8 cellular contexts compared by ENCODE assay signal in the genomic region with DNA sequence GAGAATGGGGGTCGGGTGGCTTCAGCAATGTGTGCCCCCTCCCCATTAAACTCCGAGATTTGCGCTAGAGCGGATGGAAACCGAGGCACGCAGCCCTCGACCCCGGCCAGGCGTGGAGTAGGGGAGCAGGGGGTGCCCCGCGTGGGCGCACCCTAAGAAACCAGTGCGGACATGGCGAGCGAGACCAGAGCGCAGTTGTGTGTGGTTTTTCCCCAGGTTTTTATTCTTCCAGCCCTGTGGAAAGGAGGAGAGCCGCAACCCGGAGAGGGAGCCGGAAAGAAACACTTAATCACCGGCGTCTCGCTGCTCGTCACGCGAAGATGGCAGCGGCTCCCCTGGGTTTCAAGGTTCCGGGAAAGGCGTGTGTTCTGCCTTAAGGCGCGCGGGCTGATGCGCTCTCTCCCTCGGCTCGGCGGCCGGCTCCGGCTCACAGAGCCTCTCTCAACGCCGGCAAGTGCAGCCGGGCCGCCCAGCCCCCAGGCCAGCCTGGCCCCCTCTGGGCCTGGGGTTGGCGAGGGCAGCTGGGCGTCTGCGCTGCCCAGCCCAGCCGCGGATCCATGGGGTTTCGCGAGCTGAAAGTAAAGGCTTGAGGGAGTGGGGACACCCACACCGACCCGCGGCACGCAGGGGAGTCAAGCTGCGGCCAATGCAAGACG.
DNase-seq lines count a peak whose midpoint lies in the region; ATAC-seq and TF ChIP-seq lines count a peak whose summit lies in the region.

No MANE protein-coding gene starts in this region.

- 1 to 3% methylated on average over 23 to 41 of the region's 54 CpGs for WGBS in GM23248 (ENCODE audit: low coverage in 1 of 2, low lambda C conversion rate in 2 of 2, missing lambda C conversion rate in 2 of 2), 2 experiments

- ATAC-seq in GM21423 (IDR thresholded peaks at IDR 0.05; ENCODE audit: unreplicated experiment): no peak
- ATAC-seq in HG02970 (IDR thresholded peaks at IDR 0.05; ENCODE audit: low FRiP score, unreplicated experiment): no peak

- H3K9me2 ChIP-seq in GM23248 (ENCODE audit: insufficient read depth): no peaks in the 10 kb centered on the region

- H3K79me2 ChIP-seq in GM23248 (ENCODE audit: insufficient read depth): no peaks in the 10 kb centered on the region

- H3K9me3 ChIP-seq in GM23248 (ENCODE audit: low read depth) (no peaks in the 10 kb centered on the region), WERI-Rb-1 (ENCODE audit: severe bottlenecking) (peaks cover 17% of the 10 kb centered on the region), endocrine pancreas (ENCODE audit: control insufficient read depth, low read length) (no peaks in the 10 kb centered on the region)

- in situ Hi-C loops in GM23248 (cut with MboI): no loop called here

- peak overlapping the region; percentile 86 for H3K9ac ChIP-seq in GM23248
- H3K9ac ChIP-seq in endocrine pancreas (ENCODE audit: control insufficient read depth, insufficient read depth, low read length): peak overlapping the region; percentile 51

- H2AFZ ChIP-seq in GM23248: peak overlapping the region; percentile 83

- peaks cover 6% of the 10 kb centered on the region; the same call in 1 of the 2 replicates for H3F3A ChIP-seq in GM23248 (ENCODE audit: insufficient read depth)

- H4K20me1 ChIP-seq in GM23248 (ENCODE audit: insufficient read depth): no peaks in the 10 kb centered on the region

- H3K36me3 ChIP-seq in GM23248 (ENCODE audit: low read depth): no peaks in the 10 kb centered on the region
- no peaks in the 10 kb centered on the region; the same call in 1 of the 2 replicates for H3K36me3 ChIP-seq in WERI-Rb-1
- no peaks in the 10 kb centered on the region for H3K36me3 ChIP-seq in endocrine pancreas (ENCODE audit: control insufficient read depth, insufficient read depth, low read length)

- H3K27ac ChIP-seq in GM23248 (peak overlapping the region; percentile 78), WERI-Rb-1 (peak overlapping the region; percentile 96)

- peak overlapping the region; percentile 78 for H3K4me2 ChIP-seq in GM23248 (ENCODE audit: unreplicated experiment)

- no peaks in the 10 kb centered on the region for H3K27me3 ChIP-seq in GM23248 (replicated peaks; ENCODE audit: insufficient read depth)
- H3K27me3 ChIP-seq in WERI-Rb-1 (ENCODE audit: insufficient read depth, low read depth, severe bottlenecking): peaks cover 81% of the 10 kb centered on the region
- no peaks in the 10 kb centered on the region for H3K27me3 ChIP-seq in endocrine pancreas (ENCODE audit: control insufficient read depth, insufficient read depth, low read length)

- no peak for TF ChIP-seq CTCF in WERI-Rb-1 (IDR thresholded peaks at IDR 0.05; ENCODE audit: low read depth, low read length)

- peak overlapping the region; percentile 66 for H3K4me3 ChIP-seq in GM23248
- H3K4me3 ChIP-seq in WERI-Rb-1 (ENCODE audit: low read depth, low read length): peak overlapping the region; percentile 42
- no peak overlapping the region for H3K4me3 ChIP-seq in endocrine pancreas (ENCODE audit: control insufficient read depth, insufficient read depth, low read length)

- DNase-seq in GM23248: peak; percentile 78
- peak; percentile 9 for DNase-seq in WERI-Rb-1
- peak; percentile 42 for DNase-seq in myocyte (ENCODE audit: low read depth)
- no peak for DNase-seq in HT-29 (ENCODE audit: low spot score)
- DNase-seq in SW480 (ENCODE audit: low spot score): no peak

- H3K4me1 ChIP-seq in GM23248 (ENCODE audit: insufficient read depth): peaks cover 17% of the 10 kb centered on the region
- H3K4me1 ChIP-seq in endocrine pancreas (ENCODE audit: control insufficient read depth, insufficient read depth, low read length): peaks cover 3% of the 10 kb centered on the region

Comparison
In these comparisons a context has a peak if more than half of its experiments do, and no peak if none do; other contexts are left out.
1. DNase-seq: peak in GM23248 (single experiment), WERI-Rb-1 (single experiment) and myocyte (single experiment); none in HT-29 (single experiment) and SW480 (single experiment).